Comparison of ENCODE assay signal across 8 cellular contexts in genomic region chr13:100392709-100393630, GRCh38.
DNase-seq lines count a peak whose midpoint lies in the region; ATAC-seq and TF ChIP-seq lines count a peak whose summit lies in the region.

No MANE protein-coding gene starts in this region.

- H3K4me3 ChIP-seq in BE2C (ENCODE audit: low read depth, low read length), result no peak overlapping the region
- H3K4me3 ChIP-seq in GM23338, result no peak overlapping the region
- H3K4me3 ChIP-seq in fibroblast of lung (replicated peaks in 1 of 4; ENCODE audit: control extremely low read depth in 1 of 4, insufficient read depth in 1 of 4, low read depth in 3 of 4, low read length in 4 of 4), result peak overlapping the region in 1 of 4 experiments; percentile 15
- no peak overlapping the region for H3K4me3 ChIP-seq in ovary

- intact Hi-C loops in ovary (cut with DNase I), result no loop called here

- H3K27me3 Mint-ChIP-seq in GM23338 (ENCODE audit: insufficient read depth, low read depth, poor library complexity), result no peaks in the 10 kb centered on the region
- no peaks in the 10 kb centered on the region for H3K27me3 Mint-ChIP-seq in type B pancreatic cell

- TF ChIP-seq POLR2A in ovary (IDR thresholded peaks at IDR 0.05), result no peak

- H3K79me2 ChIP-seq in GM23338 (replicated peaks; ENCODE audit: insufficient read depth), result no peaks in the 10 kb centered on the region
- no peaks in the 10 kb centered on the region for H3K79me2 ChIP-seq in fibroblast of lung (ENCODE audit: control insufficient read depth, insufficient read depth, low read length)

- H3K4me1 ChIP-seq in BE2C (peaks cover 8% of the 10 kb centered on the region), GM23338 (ENCODE audit: insufficient read depth) (peaks cover 6% of the 10 kb centered on the region), fibroblast of lung (ENCODE audit: control insufficient read depth, extremely low read depth, insufficient read depth, low read length) (peaks cover 11% of the 10 kb centered on the region), ovary (ENCODE audit: insufficient read depth) (peaks cover 2% of the 10 kb centered on the region)

- H3K4me2 ChIP-seq in GM23338 (no peak overlapping the region), fibroblast of lung (ENCODE audit: extremely low read depth, insufficient read depth, low read length) (peak overlapping the region; percentile 56)

- H3K27me3 ChIP-seq in BE2C (no peaks in the 10 kb centered on the region), GM23338 (ENCODE audit: insufficient read depth) (no peaks in the 10 kb centered on the region), fibroblast of lung (ENCODE audit: control insufficient read depth, insufficient read depth, low read length) (no peaks in the 10 kb centered on the region), ovary (no peaks in the 10 kb centered on the region)

- H3K36me3 Mint-ChIP-seq in GM23338 (ENCODE audit: low read depth) (no peaks in the 10 kb centered on the region; the same call in 2 of the 3 replicates), type B pancreatic cell (peaks cover 4% of the 10 kb centered on the region)

- H2AFZ ChIP-seq in GM23338, result no peak overlapping the region
- no peak overlapping the region for H2AFZ ChIP-seq in fibroblast of lung (ENCODE audit: low read length)

- no peak for TF ChIP-seq CTCF in BE2C (IDR thresholded peaks at IDR 0.05; ENCODE audit: low read depth, low read length)
- no peak for TF ChIP-seq CTCF in GM23338 (conservative IDR thresholded peaks at IDR 0.05; ENCODE audit: low read depth in 2 of 2)
- no peak for TF ChIP-seq CTCF in fibroblast of lung (conservative IDR thresholded peaks at IDR 0.05 in 1 of 2, IDR thresholded peaks at IDR 0.05 in 1 of 2; ENCODE audit: low read depth in 1 of 2, low read length in 2 of 2)
- TF ChIP-seq CTCF in ovary (IDR thresholded peaks at IDR 0.05), result no peak
- no peak for TF ChIP-seq CTCF in type B pancreatic cell (conservative IDR thresholded peaks at IDR 0.05)

- TF ChIP-seq EP300 in ovary (IDR thresholded peaks at IDR 0.05), result peak; percentile 28

- ATAC-seq in GM23338 (peak; percentile 54), GM18519 (IDR thresholded peaks at IDR 0.05; ENCODE audit: low FRiP score, unreplicated experiment) (no peak)

- H3K36me3 ChIP-seq in BE2C (no peaks in the 10 kb centered on the region), GM23338 (ENCODE audit: insufficient read depth) (no peaks in the 10 kb centered on the region; the same call in 1 of the 2 replicates), fibroblast of lung (ENCODE audit: control insufficient read depth, insufficient read depth, low read length) (no peaks in the 10 kb centered on the region), ovary (no peaks in the 10 kb centered on the region)

- H3K27ac ChIP-seq in GM23338 (ENCODE audit: low read depth) (peak overlapping the region; percentile 2; the same call in 1 of the 2 replicates), fibroblast of lung (ENCODE audit: insufficient read depth, low read length) (peak overlapping the region; percentile 79), ovary (peak overlapping the region in 1 of 2 donors; percentile 44)

- peak; percentile 48 for DNase-seq in BE2C
- DNase-seq in GM23338 (ENCODE audit: low spot score), result peak; percentile 67
- peak; percentile 18 for DNase-seq in NCI-H2227 treated with DMSO at 0.1 percent for 48 hours (lab: John Stamatoyannopoulos, UW)
- DNase-seq in activated CD8-positive, alpha-beta memory T cell treated with anti-CD3 and anti-CD28 coated beads, Interleukin-2, amount 50 U/mL, for 4 hours, result peak; percentile 60
- peak; percentile 100 for DNase-seq in fibroblast of lung (ENCODE audit: low read depth in 2 of 2)
- peak; percentile 54 to 93 (median 70) for DNase-seq in ovary
- DNase-seq in type B pancreatic cell (ENCODE audit: extremely low spot score, unreplicated experiment), result no peak

- H3K9me3 Mint-ChIP-seq in GM23338 (no peaks in the 10 kb centered on the region), type B pancreatic cell (no peaks in the 10 kb centered on the region)

- no peaks in the 10 kb centered on the region for H3F3A ChIP-seq in GM23338 (replicated peaks; ENCODE audit: low read depth)

- H3K9me2 ChIP-seq in GM23338 (ENCODE audit: insufficient read depth), result no peaks in the 10 kb centered on the region

- WGBS in ovary, 3 donors, result 66 to 72% (median 69%) methylated on average over 12 of the region's 12 CpGs

- peak overlapping the region; percentile 69; the same call in 1 of the 2 replicates for H3K27ac Mint-ChIP-seq in GM23338
- peak overlapping the region; percentile 85 for H3K27ac Mint-ChIP-seq in type B pancreatic cell

- H4K20me1 ChIP-seq in GM23338 (replicated peaks; ENCODE audit: insufficient read depth) (no peaks in the 10 kb centered on the region), fibroblast of lung (ENCODE audit: control insufficient read depth, extremely low read depth, insufficient read depth, low read length) (no peaks in the 10 kb centered on the region)

- H3K4me1 Mint-ChIP-seq in GM23338 (peaks cover 14% of the 10 kb centered on the region; the same call in 2 of the 3 replicates), type B pancreatic cell (ENCODE audit: unreplicated experiment) (peaks cover 29% of the 10 kb centered on the region)

- H3K9ac ChIP-seq in fibroblast of lung (ENCODE audit: insufficient read depth, low read length), result peak overlapping the region; percentile 1

- H3K9me3 ChIP-seq in BE2C, result no peaks in the 10 kb centered on the region
- no peaks in the 10 kb centered on the region for H3K9me3 ChIP-seq in fibroblast of lung (ENCODE audit: control insufficient read depth, insufficient read depth, low read depth, low read length)
- no peaks in the 10 kb centered on the region for H3K9me3 ChIP-seq in ovary

- H3K4me3 Mint-ChIP-seq in GM23338 (no peak overlapping the region), type B pancreatic cell (peak overlapping the region; percentile 55)

TF ChIP-seq in GM23338, 12 proteins besides CTCF, POLR2A, EP300 and RAD21 (continues in another document):
- no peak for TF ChIP-seq ZNF331 (CRISPR knock-in tag; IDR thresholded peaks at IDR 0.05; ENCODE audit: low read depth)
- TF ChIP-seq POLR2AphosphoS5 (IDR thresholded peaks at IDR 0.05; ENCODE audit: low read depth), result no peak
- no peak for TF ChIP-seq CREB1 (CRISPR knock-in tag; IDR thresholded peaks at IDR 0.05; ENCODE audit: low read depth)
- TF ChIP-seq STAT1 (IDR thresholded peaks at IDR 0.05; ENCODE audit: unreplicated experiment), result no peak
- TF ChIP-seq REST (IDR thresholded peaks at IDR 0.05; ENCODE audit: unreplicated experiment), result no peak
- TF ChIP-seq NANOG (IDR thresholded peaks at IDR 0.05; ENCODE audit: borderline replicate concordance), result no peak
